ENCODE assay signal across 13 cellular contexts in the genomic region with DNA sequence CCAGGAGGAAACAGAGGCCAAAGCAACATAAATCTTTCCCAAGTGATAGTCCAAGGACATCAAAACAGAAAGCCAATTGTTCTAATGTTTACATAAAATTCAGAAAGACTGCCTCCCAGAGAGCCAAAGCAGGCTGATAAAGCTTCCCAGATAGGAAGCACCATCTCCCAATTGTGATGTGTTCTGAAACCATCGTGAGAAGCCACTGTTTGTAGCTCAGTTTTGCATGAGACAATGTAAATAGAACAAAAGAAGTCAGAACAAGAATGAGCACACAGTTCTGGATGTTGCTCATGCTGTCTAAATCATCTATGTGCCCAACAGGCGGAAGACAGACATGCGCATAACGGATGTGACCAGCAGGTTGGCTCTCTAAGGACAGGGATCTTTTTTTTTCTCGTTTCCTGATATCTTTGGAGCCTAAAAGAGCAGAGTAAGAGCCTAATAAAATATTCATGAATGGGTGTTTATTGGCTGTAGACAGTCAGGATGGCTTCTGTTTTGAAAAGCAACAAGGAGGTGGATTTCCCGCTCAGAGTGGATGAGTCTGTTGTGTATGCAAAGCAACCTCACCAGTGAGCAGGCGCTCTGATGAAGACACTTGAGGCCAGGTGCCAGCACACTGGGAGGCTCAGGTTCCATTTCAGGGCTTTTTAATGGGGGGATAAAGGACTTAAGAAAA.
A peak's percentile ranks its signal among the peaks of the same experiment; 100 is the strongest.
DNase-seq lines count a peak whose midpoint lies in the region; ATAC-seq and TF ChIP-seq lines count a peak whose summit lies in the region.
"Had no signal": no experiment of that assay in that cellular context is flagged by ENCODE, and none has a peak within 500 bp of the region (broad histone marks: within the 10 kb centered on the region; RNA-seq: fewer than 3 reads in every experiment).

No MANE protein-coding gene starts in this region.

- no peak overlapping the region for H3K4me3 ChIP-seq in HUES6 (ENCODE audit: low read depth, low read length)
- H3K4me3 ChIP-seq in iPS-18a (ENCODE audit: low read length): no peak overlapping the region
- H3K4me3 ChIP-seq in spleen: no peak overlapping the region
- H3K4me3 ChIP-seq: heart left ventricle, SK-N-MC had no signal

- H3K27ac ChIP-seq in HUES6 (ENCODE audit: low read depth, low read length) (peak overlapping the region; percentile 79), iPS-18a (ENCODE audit: low read length) (peak overlapping the region; percentile 73), spleen (peak overlapping the region in 5 of 8 donors; percentile 19 to 57 (median 37))
- H3K27ac ChIP-seq: SK-N-MC had no signal

- no peak for TF ChIP-seq POLR2A in spleen (IDR thresholded peaks at IDR 0.05)

- intact Hi-C loops in spleen (cut with DNase I; ENCODE audit: low total_unique reads): no loop called here

- peak overlapping the region; percentile 96 for H3K27ac Mint-ChIP-seq in WTC11
- H3K27ac Mint-ChIP-seq: activated CD4-positive, alpha-beta T cell treated with anti-CD3 and anti-CD28 coated beads, Interleukin-2, amount 10 ng/mL, durations not matched to agents 7 days and 5 days; dendritic cell treated with granulocyte-macrophage colony-stimulating factor and Interleukin-4, amounts not matched to agents 40 ng/mL and 50 ng/mL, for 4 days; natural killer cell treated with Interleukin-12 subunit alpha and Interleukin-12 subunit beta and Interleukin-15 and Interleukin-18, amount 100 ng/mL, for 72 hours had no signal

- peaks cover 58% of the 10 kb centered on the region for H3K4me1 Mint-ChIP-seq in WTC11
- H3K4me1 Mint-ChIP-seq: activated CD4-positive, alpha-beta T cell treated with anti-CD3 and anti-CD28 coated beads, Interleukin-2, amount 10 ng/mL, durations not matched to agents 7 days and 5 days had no signal

- peaks cover 20% of the 10 kb centered on the region for H3K9me3 Mint-ChIP-seq in WTC11

- H3K27me3 Mint-ChIP-seq in WTC11 (ENCODE audit: low read depth): no peaks in the 10 kb centered on the region; the same call in 1 of the 2 replicates
- H3K27me3 Mint-ChIP-seq: activated CD4-positive, alpha-beta T cell treated with anti-CD3 and anti-CD28 coated beads, Interleukin-2, amount 10 ng/mL, durations not matched to agents 7 days and 5 days; dendritic cell treated with granulocyte-macrophage colony-stimulating factor and Interleukin-4, amounts not matched to agents 40 ng/mL and 50 ng/mL, for 4 days had no signal

- peaks cover 19% of the 10 kb centered on the region for H3K36me3 Mint-ChIP-seq in WTC11
- H3K36me3 Mint-ChIP-seq: natural killer cell treated with Interleukin-12 subunit alpha and Interleukin-12 subunit beta and Interleukin-15 and Interleukin-18, amount 100 ng/mL, for 72 hours had no signal

- H3K9me3 ChIP-seq in HUES6 (ENCODE audit: control insufficient read depth, insufficient read depth, low read depth, low read length): no peaks in the 10 kb centered on the region; the same call in 1 of the 2 replicates
- H3K9me3 ChIP-seq in iPS-18a (ENCODE audit: control insufficient read depth, low read depth, low read length): no peaks in the 10 kb centered on the region
- peaks cover 0 to 4% (median 0%) of the 10 kb centered on the region in 8 donors for H3K9me3 ChIP-seq in spleen

- TF ChIP-seq CTCF in WTC11 (IDR thresholded peaks at IDR 0.05): no peak
- no peak for TF ChIP-seq CTCF in spleen (IDR thresholded peaks at IDR 0.05 in 8 of 11, conservative IDR thresholded peaks at IDR 0.05 in 3 of 11)

- WGBS in spleen, 5 donors: 70 to 88% (median 80%) methylated on average over 7 of the region's 7 CpGs

- H3K4me1 ChIP-seq in HUES6 (ENCODE audit: control insufficient read depth, insufficient read depth, low read length): peaks cover 30% of the 10 kb centered on the region
- peaks cover 33% of the 10 kb centered on the region for H3K4me1 ChIP-seq in iPS-18a (ENCODE audit: control insufficient read depth, low read depth, low read length)
- peaks cover 0 to 10% (median 2%) of the 10 kb centered on the region in 6 donors for H3K4me1 ChIP-seq in spleen

- peak overlapping the region; percentile 20 for H3K4me3 Mint-ChIP-seq in WTC11
- H3K4me3 Mint-ChIP-seq: activated CD4-positive, alpha-beta T cell treated with anti-CD3 and anti-CD28 coated beads, Interleukin-2, amount 10 ng/mL, durations not matched to agents 7 days and 5 days; dendritic cell treated with granulocyte-macrophage colony-stimulating factor and Interleukin-4, amounts not matched to agents 40 ng/mL and 50 ng/mL, for 4 days; natural killer cell treated with Interleukin-12 subunit alpha and Interleukin-12 subunit beta and Interleukin-15 and Interleukin-18, amount 100 ng/mL, for 72 hours had no signal

- CTCF ChIA-PET in WTC11 (lab: Charles Lee): interaction anchor here (0.6 to 2.5 kb wide), 6 partner anchors 10 to 115 kb away, joined by 3 to 7 read pairs (median 4); a partner anchor contains a TSS

- no peaks in the 10 kb centered on the region for H3K36me3 ChIP-seq in HUES6 (ENCODE audit: control insufficient read depth, insufficient read depth, low read length)
- no peaks in the 10 kb centered on the region for H3K36me3 ChIP-seq in iPS-18a (ENCODE audit: control insufficient read depth, low read depth, low read length)
- H3K36me3 ChIP-seq in spleen: no peaks in the 10 kb centered on the region
- H3K36me3 ChIP-seq: heart left ventricle had no signal

- peak overlapping the region; percentile 78 for H3K9ac ChIP-seq in HUES6 (ENCODE audit: low read length)
- no peak overlapping the region for H3K9ac ChIP-seq in iPS-18a (ENCODE audit: low read length)

- ATAC-seq in WTC11 (peak; percentile 93), GM21619 (IDR thresholded peaks at IDR 0.05; ENCODE audit: unreplicated experiment) (no peak)
- ATAC-seq: natural killer cell treated with Interleukin-12 subunit alpha and Interleukin-12 subunit beta and Interleukin-15 and Interleukin-18, amount 100 ng/mL, for 72 hours had no signal

- POLR2A ChIA-PET in WTC11 (lab: Charles Lee): interaction anchor here (1.3 kb wide), 1 partner anchor 113 kb away, joined by 3 read pairs; a partner anchor contains a TSS

- peak; percentile 45 for DNase-seq in WTC11 (ENCODE audit: low spot score)
- DNase-seq in spleen: no peak
- DNase-seq in EL: no peak
- DNase-seq in cerebellar cortex (ENCODE audit: low spot score): no peak
- DNase-seq: activated CD4-positive, alpha-beta T cell treated with anti-CD3 and anti-CD28 coated beads, Interleukin-2, amount 10 ng/mL, durations not matched to agents 7 days and 5 days; activated naive CD4-positive, alpha-beta T cell treated with Interleukin-2 at 50 U/mL for 16 hours; heart left ventricle had no signal

- H3K27me3 ChIP-seq in HUES6 (ENCODE audit: control insufficient read depth, insufficient read depth, low read length): no peaks in the 10 kb centered on the region
- no peaks in the 10 kb centered on the region for H3K27me3 ChIP-seq in iPS-18a (ENCODE audit: control insufficient read depth, insufficient read depth, low read length)
- H3K27me3 ChIP-seq in spleen (replicated peaks in 1 of 7): no peaks in the 10 kb centered on the region
- H3K27me3 ChIP-seq: heart left ventricle had no signal

TF ChIP-seq in WTC11, 78 proteins besides CTCF, POLR2A, EP300 and RAD21 (continues in another document):
- no peak for TF ChIP-seq ATF1 (CRISPR knock-in tag; IDR thresholded peaks at IDR 0.05)
- TF ChIP-seq, protein P1, sequence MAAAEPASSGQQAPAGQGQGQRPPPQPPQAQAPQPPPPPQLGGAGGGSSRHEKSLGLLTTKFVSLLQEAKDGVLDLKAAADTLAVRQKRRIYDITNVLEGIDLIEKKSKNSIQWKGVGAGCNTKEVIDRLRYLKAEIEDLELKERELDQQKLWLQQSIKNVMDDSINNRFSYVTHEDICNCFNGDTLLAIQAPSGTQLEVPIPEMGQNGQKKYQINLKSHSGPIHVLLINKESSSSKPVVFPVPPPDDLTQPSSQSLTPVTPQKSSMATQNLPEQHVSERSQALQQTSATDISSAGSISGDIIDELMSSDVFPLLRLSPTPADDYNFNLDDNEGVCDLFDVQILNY (CRISPR knock-in tag; IDR thresholded peaks at IDR 0.05): no peak
- TF ChIP-seq, protein P2, sequence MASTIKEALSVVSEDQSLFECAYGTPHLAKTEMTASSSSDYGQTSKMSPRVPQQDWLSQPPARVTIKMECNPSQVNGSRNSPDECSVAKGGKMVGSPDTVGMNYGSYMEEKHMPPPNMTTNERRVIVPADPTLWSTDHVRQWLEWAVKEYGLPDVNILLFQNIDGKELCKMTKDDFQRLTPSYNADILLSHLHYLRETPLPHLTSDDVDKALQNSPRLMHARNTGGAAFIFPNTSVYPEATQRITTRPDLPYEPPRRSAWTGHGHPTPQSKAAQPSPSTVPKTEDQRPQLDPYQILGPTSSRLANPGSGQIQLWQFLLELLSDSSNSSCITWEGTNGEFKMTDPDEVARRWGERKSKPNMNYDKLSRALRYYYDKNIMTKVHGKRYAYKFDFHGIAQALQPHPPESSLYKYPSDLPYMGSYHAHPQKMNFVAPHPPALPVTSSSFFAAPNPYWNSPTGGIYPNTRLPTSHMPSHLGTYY (CRISPR knock-in tag; IDR thresholded peaks at IDR 0.05): no peak
- TF ChIP-seq ZNF232 (CRISPR knock-in tag; IDR thresholded peaks at IDR 0.05): no peak
- TF ChIP-seq ZNF138 (CRISPR knock-in tag; conservative IDR thresholded peaks at IDR 0.05): no peak
- TF ChIP-seq TP53 (CRISPR knock-in tag; IDR thresholded peaks at IDR 0.05): no peak
- TF ChIP-seq JUN (CRISPR knock-in tag; IDR thresholded peaks at IDR 0.05): no peak
- no peak for TF ChIP-seq CREB1 (CRISPR knock-in tag; IDR thresholded peaks at IDR 0.05)
